23 cellular contexts compared by ENCODE assay signal in genomic region chr2:221677688-221678087, GRCh38.
DNase-seq lines count a peak whose midpoint lies in the region; ATAC-seq and TF ChIP-seq lines count a peak whose summit lies in the region.
"Had no signal": no experiment of that assay in that cellular context is flagged by ENCODE, and none has a peak within 500 bp of the region (broad histone marks: within the 10 kb centered on the region; RNA-seq: fewer than 3 reads in every experiment).

No MANE protein-coding gene starts in this region.

- intact Hi-C loops in activated CD4-positive, alpha-beta T cell treated with anti-CD3 and anti-CD28 coated beads for 36 hours (cut with DNase I, micrococcal nuclease) = no loop called here
- intact Hi-C loops in mucosa of descending colon (cut with DNase I, micrococcal nuclease) = no loop called here

- peaks cover 61% of the 10 kb centered on the region for H3K4me1 Mint-ChIP-seq in WTC11
- H3K4me1 Mint-ChIP-seq in activated CD4-positive, alpha-beta T cell treated with anti-CD3 and anti-CD28 coated beads for 36 hours = no peaks in the 10 kb centered on the region
- H3K4me1 Mint-ChIP-seq: CD14-positive monocyte; CD8-positive, alpha-beta memory T cell had no signal

- 0 out of 2 replicates have a peak overlapping the region, but pooled peaks have one; percentile 25 for H3K4me3 Mint-ChIP-seq in WTC11
- H3K4me3 Mint-ChIP-seq in activated CD4-positive, alpha-beta T cell treated with anti-CD3 and anti-CD28 coated beads for 36 hours = no peak overlapping the region
- H3K4me3 Mint-ChIP-seq: CD14-positive monocyte; CD4-positive, alpha-beta T cell; CD8-positive, alpha-beta memory T cell had no signal

- H3K9me3 ChIP-seq in HAP-1 (no peaks in the 10 kb centered on the region), iPS-20b (ENCODE audit: insufficient read depth, low read depth, low read length) (no peaks in the 10 kb centered on the region), mucosa of descending colon (no peaks in the 10 kb centered on the region)
- H3K9me3 ChIP-seq: A549; BE2C; BLaER1 treated with 17β-estradiol and CSF1 and Interleukin-3, amounts not matched to agents 10 nM and 100 nM had no signal

- no peak overlapping the region for H3K9ac ChIP-seq in iPS-20b (ENCODE audit: low read depth, low read length)
- H3K9ac ChIP-seq: BLaER1 treated with 17β-estradiol and CSF1 and Interleukin-3, amounts not matched to agents 10 nM and 100 nM; GM23248 had no signal

- H3K4me1 ChIP-seq in HAP-1 (peaks cover 60% of the 10 kb centered on the region), iPS-20b (ENCODE audit: insufficient read depth, low read length) (peaks cover 26% of the 10 kb centered on the region), mucosa of descending colon (ENCODE audit: low read depth) (no peaks in the 10 kb centered on the region)
- H3K4me1 ChIP-seq: A549; BE2C; BLaER1 treated with 17β-estradiol and CSF1 and Interleukin-3, amounts not matched to agents 10 nM and 100 nM had no signal

- POLR2A ChIA-PET in WTC11 (lab: Charles Lee) = no interaction called here
- POLR2A ChIA-PET in activated CD4-positive, alpha-beta T cell treated with anti-CD3 and anti-CD28 coated beads for 36 hours (lab: Charles Lee) = no interaction called here

- H3K27ac Mint-ChIP-seq in WTC11 = no peak overlapping the region
- H3K27ac Mint-ChIP-seq in activated CD4-positive, alpha-beta T cell treated with anti-CD3 and anti-CD28 coated beads for 36 hours = no peak overlapping the region
- H3K27ac Mint-ChIP-seq: CD14-positive monocyte; CD4-positive, alpha-beta T cell; CD8-positive, alpha-beta memory T cell had no signal

- TF ChIP-seq CTCF in WTC11 (IDR thresholded peaks at IDR 0.05) (no peak), mucosa of descending colon (IDR thresholded peaks at IDR 0.05) (no peak)

- H3K9me3 Mint-ChIP-seq in WTC11 = 0 out of 2 replicates have a peak, but pooled peaks cover 8% of the 10 kb centered on the region
- no peaks in the 10 kb centered on the region for H3K9me3 Mint-ChIP-seq in activated CD4-positive, alpha-beta T cell treated with anti-CD3 and anti-CD28 coated beads for 36 hours (ENCODE audit: low read depth)
- H3K9me3 Mint-ChIP-seq: CD14-positive monocyte; CD4-positive, alpha-beta T cell; CD8-positive, alpha-beta memory T cell had no signal

- DNase-seq in HAP-1 (ENCODE audit: low spot score in 2 of 2) = peak; percentile 48 to 53
- no peak for DNase-seq in WTC11 (ENCODE audit: low spot score)
- no peak for DNase-seq in activated CD4-positive, alpha-beta T cell treated with anti-CD3 and anti-CD28 coated beads for 36 hours
- no peak for DNase-seq in mucosa of descending colon
- DNase-seq in superior temporal gyrus (ENCODE audit: extremely low spot score) = no peak
- DNase-seq: 8988T; ACHN; AML-193; BE2C; CD4-positive, alpha-beta T cell; CD8-positive, alpha-beta memory T cell; DMS 273 treated with DMSO at 0.1 percent for 48 hours; DMS79; EL; GDM1; GM23248; HCEC 1CT had no signal

- H3K36me3 Mint-ChIP-seq in WTC11 = peaks cover 3% of the 10 kb centered on the region; the same call in 1 of the 2 replicates
- no peaks in the 10 kb centered on the region for H3K36me3 Mint-ChIP-seq in activated CD4-positive, alpha-beta T cell treated with anti-CD3 and anti-CD28 coated beads for 36 hours (ENCODE audit: low read depth)
- H3K36me3 Mint-ChIP-seq: CD14-positive monocyte; CD8-positive, alpha-beta memory T cell had no signal

- H3K4me3 ChIP-seq in HAP-1 (no peak overlapping the region), iPS-20b (ENCODE audit: low read length) (0 out of 2 replicates have a peak overlapping the region, but pooled peaks have one; percentile 20), mucosa of descending colon (no peak overlapping the region)
- H3K4me3 ChIP-seq: A549; BLaER1 treated with 17β-estradiol and CSF1 and Interleukin-3, amounts not matched to agents 10 nM and 100 nM; GM12878; GM23248 had no signal

- H3K27me3 ChIP-seq in HAP-1 (ENCODE audit: low read depth) = no peaks in the 10 kb centered on the region
- H3K27me3 ChIP-seq in iPS-20b (ENCODE audit: insufficient read depth, low read length) = no peaks in the 10 kb centered on the region
- H3K27me3 ChIP-seq: BE2C; BLaER1 treated with 17β-estradiol and CSF1 and Interleukin-3, amounts not matched to agents 10 nM and 100 nM had no signal

- peak; percentile 74 for ATAC-seq in WTC11
- no peak for ATAC-seq in activated CD4-positive, alpha-beta T cell treated with anti-CD3 and anti-CD28 coated beads for 36 hours
- ATAC-seq in mucosa of descending colon = no peak
- ATAC-seq in activated CD4-positive, CD25-positive, alpha-beta regulatory T cell treated with anti-CD3 and anti-CD28 coated beads, Interleukin-2, amount 50 U/mL, for 24 hours = no peak
- ATAC-seq: GM12878 had no signal

- no peaks in the 10 kb centered on the region for H3K27me3 Mint-ChIP-seq in WTC11 (ENCODE audit: low read depth)
- peaks cover 4% of the 10 kb centered on the region for H3K27me3 Mint-ChIP-seq in activated CD4-positive, alpha-beta T cell treated with anti-CD3 and anti-CD28 coated beads for 36 hours
- H3K27me3 Mint-ChIP-seq: CD8-positive, alpha-beta memory T cell had no signal

- in situ Hi-C loops in HAP-1 (cut with MboI; ENCODE audit: low sequenced_read_pairs) = no loop called here

- H3K36me3 ChIP-seq in HAP-1 (replicated peaks) (no peaks in the 10 kb centered on the region), iPS-20b (ENCODE audit: insufficient read depth, low read depth, low read length) (no peaks in the 10 kb centered on the region), mucosa of descending colon (ENCODE audit: low read depth) (no peaks in the 10 kb centered on the region)
- H3K36me3 ChIP-seq: BE2C; BLaER1 treated with 17β-estradiol and CSF1 and Interleukin-3, amounts not matched to agents 10 nM and 100 nM had no signal

- no peak overlapping the region for H3K27ac ChIP-seq in iPS-20b (ENCODE audit: low read length)
- H3K27ac ChIP-seq: A549; BLaER1 treated with 17β-estradiol and CSF1 and Interleukin-3, amounts not matched to agents 10 nM and 100 nM; GM23248 had no signal

- CTCF ChIA-PET in WTC11 (lab: Charles Lee) = no interaction called here
- CTCF ChIA-PET in activated CD4-positive, alpha-beta T cell treated with anti-CD3 and anti-CD28 coated beads for 36 hours (lab: Charles Lee) = interaction anchor here (0.6 to 1.2 kb wide), 2 partner anchors 10 to 11 kb away, joined by 3 read pairs; no protein-coding TSS in a partner anchor

TF ChIP-seq in WTC11, 78 proteins besides CTCF, POLR2A, EP300 and RAD21:
- TF ChIP-seq TEAD1 (CRISPR knock-in tag; IDR thresholded peaks at IDR 0.05) = no peak
- TF ChIP-seq SP1 (CRISPR knock-in tag; conservative IDR thresholded peaks at IDR 0.05) = 0 out of 2 replicates have a peak, but pooled peaks have one; percentile 16
TF ChIP-seq in WTC11: peak in this region for 1.

Comparison
In these comparisons a context has a peak if more than half of its experiments do, and no peak if none do; other contexts are left out.
1. DNase-seq: peak in HAP-1 (2 of 2); none in WTC11 (single experiment), activated CD4-positive, alpha-beta T cell treated with anti-CD3 and anti-CD28 coated beads for 36 hours (single experiment), mucosa of descending colon (0 of 3) and superior temporal gyrus (single experiment).